ENCODE assay signal across 15 cellular contexts in the genomic region with DNA sequence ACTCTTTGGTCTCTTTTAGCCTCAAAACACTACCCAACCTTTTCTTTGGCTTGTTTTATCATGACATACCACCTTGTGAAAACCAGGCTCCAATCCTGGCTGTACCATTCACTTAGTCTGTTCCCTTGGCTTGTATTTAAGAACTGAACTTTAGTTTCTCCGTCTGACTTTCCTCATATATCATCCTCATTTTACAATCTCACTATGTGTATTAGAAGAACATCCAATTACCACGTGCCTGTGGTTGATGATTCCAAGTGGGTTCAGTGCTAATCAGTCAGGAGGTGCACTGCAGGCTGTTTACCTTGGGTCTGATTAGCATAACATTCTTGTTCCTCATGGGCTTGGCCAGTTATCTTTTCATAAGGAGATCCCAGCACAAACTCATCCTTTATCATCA.
A peak's percentile ranks its signal among the peaks of the same experiment; 100 is the strongest.
DNase-seq lines count a peak whose midpoint lies in the region; ATAC-seq, FAIRE-seq and TF ChIP-seq lines count a peak whose summit lies in the region.
"Had no signal": no experiment of that assay in that cellular context is flagged by ENCODE, and none has a peak within 500 bp of the region (broad histone marks: within the 10 kb centered on the region; RNA-seq: fewer than 3 reads in every experiment).

No MANE protein-coding gene starts in this region.

- H3K9ac ChIP-seq in PC-3 (ENCODE audit: low read length) (no peak overlapping the region), GM12878 (ENCODE audit: control insufficient read depth, insufficient read depth, low read length) (no peak overlapping the region)

- TF ChIP-seq CTCF in PC-3 (conservative IDR thresholded peaks at IDR 0.05; ENCODE audit: low read depth, low read length) (no peak), GM12878 (IDR thresholded peaks at IDR 0.05 in 2 of 3, conservative IDR thresholded peaks at IDR 0.05 in 1 of 3; ENCODE audit: control insufficient read depth in 2 of 3, extremely low read depth in 1 of 3, insufficient read depth in 1 of 3, low read depth in 3 of 3, low read length in 3 of 3) (no peak), GM13976 (IDR thresholded peaks at IDR 0.05; ENCODE audit: borderline replicate concordance, control extremely low read depth, extremely low read depth, insufficient read depth, missing control alignments) (no peak)

- H3K4me3 ChIP-seq in PC-3 (ENCODE audit: low read length) (no peak overlapping the region), GM12878 (no peak overlapping the region), MG63 (no peak overlapping the region)
- H3K4me3 ChIP-seq: suprapubic skin had no signal

- no peak for TF ChIP-seq EP300 in GM12878 (IDR thresholded peaks at IDR 0.05; ENCODE audit: borderline replicate concordance in 1 of 2, control insufficient read depth in 1 of 2, low read depth in 2 of 2, low read length in 2 of 2)

- no peak overlapping the region for H2AFZ ChIP-seq in PC-3 (ENCODE audit: low read length)
- no peak overlapping the region for H2AFZ ChIP-seq in GM12878 (ENCODE audit: control insufficient read depth, low read depth, low read length)

- H3K27me3 Mint-ChIP-seq in activated T-cell treated with anti-CD3 and anti-CD28 coated beads, Interleukin-2, amount 50 U/mL, for 72 hours (ENCODE audit: low read depth) = no peaks in the 10 kb centered on the region

- CTCF ChIA-PET in PC-3 (lab: Charles Lee) (no interaction called here), GM12878 (lab: Yijun Ruan, JAX) (interaction anchor here (0.5 kb wide), 1 partner anchor 636 kb away, joined by 3 read pairs; no protein-coding TSS in a partner anchor)

- H3K36me3 ChIP-seq in PC-3 (ENCODE audit: low read depth, low read length) = peaks cover 65% of the 10 kb centered on the region
- H3K36me3 ChIP-seq in GM12878 (ENCODE audit: control insufficient read depth in 2 of 2, insufficient read depth in 2 of 2, low read length in 1 of 2) = peaks cover 25 to 47% of the 10 kb centered on the region in 2 experiments
- peaks cover 79% of the 10 kb centered on the region for H3K36me3 ChIP-seq in MG63

- peaks cover 48% of the 10 kb centered on the region for H3F3A ChIP-seq in PC-3 (ENCODE audit: low read length, unreplicated experiment)

- H3K79me2 ChIP-seq in PC-3 (ENCODE audit: low read length) = peaks cover 46% of the 10 kb centered on the region
- H3K79me2 ChIP-seq in GM12878 (ENCODE audit: control insufficient read depth, insufficient read depth, low read length) = no peaks in the 10 kb centered on the region

- BruUV-seq in PC-3 (replicated peaks; lab: Mats Ljungman, UMichigan) (no TSS peak), GM12878 (replicated peaks; lab: Mats Ljungman, UMichigan) (no TSS peak)

- POLR2A ChIA-PET in PC-3 (lab: Charles Lee; ENCODE audit: unreplicated experiment) = no interaction called here
- POLR2A ChIA-PET in GM12878 (lab: Charles Lee) = no interaction called here

- TF ChIP-seq POLR2A in GM12878 (IDR thresholded peaks at IDR 0.05; ENCODE audit: low read depth, low read length) = peak; percentile 41; the same call in 1 of the 2 replicates

- no peak for TF ChIP-seq RAD21 in GM12878 (IDR thresholded peaks at IDR 0.05; ENCODE audit: insufficient read depth, low read depth, low read length)

- ATAC-seq in activated T-cell treated with anti-CD3 and anti-CD28 coated beads, Interleukin-2, amount 50 U/mL, for 72 hours (replicated peaks in 1 of 2) = no peak
- ATAC-seq in PC-3 (no peak), GM12878 (no peak)
- ATAC-seq in stimulated activated effector memory CD8-positive, alpha-beta T cell treated with anti-CD3 and anti-CD28 coated beads, Interleukin-12 subunit alpha, Interleukin-12 subunit beta, amount 100 ng/mL, for 72 hours = no peak

- H4K20me1 ChIP-seq in PC-3 (ENCODE audit: low read length) (peaks cover 12% of the 10 kb centered on the region), GM12878 (ENCODE audit: control insufficient read depth, insufficient read depth) (peaks cover 4% of the 10 kb centered on the region; the same call in 1 of the 2 replicates)

- H3K4me2 ChIP-seq in PC-3 (ENCODE audit: low read length) = no peak overlapping the region
- H3K4me2 ChIP-seq in GM12878 (ENCODE audit: control insufficient read depth, insufficient read depth) = no peak overlapping the region

- H3K27ac Mint-ChIP-seq in activated T-cell treated with anti-CD3 and anti-CD28 coated beads, Interleukin-2, amount 50 U/mL, for 72 hours = peak overlapping the region; percentile 71
- peak overlapping the region; percentile 66 for H3K27ac Mint-ChIP-seq in stimulated activated effector memory CD8-positive, alpha-beta T cell treated with anti-CD3 and anti-CD28 coated beads, Interleukin-12 subunit alpha, Interleukin-12 subunit beta, amount 100 ng/mL, for 72 hours
- H3K27ac Mint-ChIP-seq: endodermal cell had no signal

- H3K9me3 Mint-ChIP-seq in activated T-cell treated with anti-CD3 and anti-CD28 coated beads, Interleukin-2, amount 50 U/mL, for 72 hours = no peaks in the 10 kb centered on the region
- no peaks in the 10 kb centered on the region for H3K9me3 Mint-ChIP-seq in stimulated activated effector memory CD8-positive, alpha-beta T cell treated with anti-CD3 and anti-CD28 coated beads, Interleukin-12 subunit alpha, Interleukin-12 subunit beta, amount 100 ng/mL, for 72 hours
- H3K9me3 Mint-ChIP-seq: endodermal cell had no signal

- H3K27me3 ChIP-seq in PC-3 (ENCODE audit: low read length) (no peaks in the 10 kb centered on the region), GM12878 (replicated peaks in 1 of 2; ENCODE audit: control insufficient read depth in 2 of 2, insufficient read depth in 2 of 2, low read length in 1 of 2) (no peaks in the 10 kb centered on the region), MG63 (no peaks in the 10 kb centered on the region)
- H3K27me3 ChIP-seq: suprapubic skin had no signal

- in situ Hi-C loops in GM12878 (cut with MboI) = no loop called here
- in situ Hi-C loops in GM13976 (cut with MboI; ENCODE audit: low sequenced_read_pairs, unreplicated experiment) = no loop called here

- H3K27ac ChIP-seq in PC-3 (ENCODE audit: low read length) (peak overlapping the region; percentile 15), GM12878 (ENCODE audit: control insufficient read depth, insufficient read depth) (no peak overlapping the region)

- no peak for FAIRE-seq in GM12878 (lab: Jason Lieb, UNC)
- FAIRE-seq: GM19239 had no signal

- H3K4me3 Mint-ChIP-seq in activated T-cell treated with anti-CD3 and anti-CD28 coated beads, Interleukin-2, amount 50 U/mL, for 72 hours = peak overlapping the region in 1 of 2 donors; percentile 3
- H3K4me3 Mint-ChIP-seq in stimulated activated effector memory CD8-positive, alpha-beta T cell treated with anti-CD3 and anti-CD28 coated beads, Interleukin-12 subunit alpha, Interleukin-12 subunit beta, amount 100 ng/mL, for 72 hours = no peak overlapping the region
- H3K4me3 Mint-ChIP-seq: endodermal cell, immature natural killer cell had no signal

- peaks cover 27 to 64% of the 10 kb centered on the region in 2 donors for H3K36me3 Mint-ChIP-seq in activated T-cell treated with anti-CD3 and anti-CD28 coated beads, Interleukin-2, amount 50 U/mL, for 72 hours (ENCODE audit: insufficient read depth in 2 of 2)
- H3K36me3 Mint-ChIP-seq in stimulated activated effector memory CD8-positive, alpha-beta T cell treated with anti-CD3 and anti-CD28 coated beads, Interleukin-12 subunit alpha, Interleukin-12 subunit beta, amount 100 ng/mL, for 72 hours = no peaks in the 10 kb centered on the region

- SMC1A ChIA-PET in GM12878 (lab: Charles Lee; ENCODE audit: uncharacterized antibody, unreplicated experiment) = no interaction called here

- H3K9me2 ChIP-seq in PC-3 (replicated peaks; ENCODE audit: low read length) = no peaks in the 10 kb centered on the region

- intact Hi-C loops in PC-3 (cut with micrococcal nuclease) (no loop called here), GM12878 (cut with micrococcal nuclease; ENCODE audit: unreplicated experiment) (no loop called here)

- no peak for DNase-seq in activated T-cell treated with anti-CD3 and anti-CD28 coated beads, Interleukin-2, amount 50 U/mL, for 72 hours
- no peak for DNase-seq in activated T-cell treated with anti-CD3 and anti-CD28 coated beads, Interleukin-2, amount 50 U/mL, for 1 hour
- DNase-seq in PC-3 (no peak), GM12878 (ENCODE audit: low read depth, low spot score) (no peak), GM13976 (ENCODE audit: low spot score) (no peak), foreskin melanocyte (no peak), MG63 (no peak)
- DNase-seq in stimulated activated effector memory CD8-positive, alpha-beta T cell treated with anti-CD3 and anti-CD28 coated beads, Interleukin-12 subunit alpha, Interleukin-12 subunit beta, amount 100 ng/mL, for 72 hours (ENCODE audit: low spot score in 2 of 2) = no peak
- DNase-seq: AML-193; endodermal cell; immature natural killer cell; NK-92 treated with Interleukin-12 subunit alpha and Interleukin-12 subunit beta, amount 100 ng/mL, for 24 hours; SIG-M5 had no signal

- 72% methylated on average over 2 of the region's 2 CpGs for WGBS in GM12878 (ENCODE audit: insufficient coverage, insufficient replicate concordance, low lambda C conversion rate, missing lambda C conversion rate)

- RAD21 ChIA-PET in GM12878 (lab: Charles Lee; ENCODE audit: unreplicated experiment) = no interaction called here

- peaks cover 56% of the 10 kb centered on the region for H3K4me1 Mint-ChIP-seq in activated T-cell treated with anti-CD3 and anti-CD28 coated beads, Interleukin-2, amount 50 U/mL, for 72 hours (ENCODE audit: low read depth)
- H3K4me1 Mint-ChIP-seq in stimulated activated effector memory CD8-positive, alpha-beta T cell treated with anti-CD3 and anti-CD28 coated beads, Interleukin-12 subunit alpha, Interleukin-12 subunit beta, amount 100 ng/mL, for 72 hours = peaks cover 55% of the 10 kb centered on the region

- no peaks in the 10 kb centered on the region for H3K9me3 ChIP-seq in PC-3 (ENCODE audit: low read length)
- H3K9me3 ChIP-seq in GM12878 (replicated peaks; ENCODE audit: control insufficient read depth, insufficient read depth, low read length) = no peaks in the 10 kb centered on the region
- H3K9me3 ChIP-seq in MG63 = no peaks in the 10 kb centered on the region
- H3K9me3 ChIP-seq: suprapubic skin had no signal

- H3K4me1 ChIP-seq in PC-3 (ENCODE audit: insufficient read depth, low read length) = peaks cover 12% of the 10 kb centered on the region
- H3K4me1 ChIP-seq in GM12878 (ENCODE audit: control insufficient read depth, insufficient read depth, low read length) = no peaks in the 10 kb centered on the region
